8 cellular contexts compared by ENCODE assay signal in genomic region chr1:15847100-15847892, GRCh38. TPM values are rescaled to one million over a fixed set of nuclear protein-coding genes. Genes with fewer than 3 reads are reported as not detected.
A peak's percentile ranks its signal among the peaks of the same experiment; 100 is the strongest.
DNase-seq lines count a peak whose midpoint lies in the region; ATAC-seq and TF ChIP-seq lines count a peak whose summit lies in the region.

Gene SPEN (plus strand): TSS chr1:15847707. CDS start chr1:15848068, 361 bp downstream.

- H3K4me3 ChIP-seq in DOHH2 (ENCODE audit: low read length) (peak within 1 kb of the TSS; percentile 73), LNCaP clone FGC (ENCODE audit: low read depth, low read length) (peak within 1 kb of the TSS; percentile 78)
- H3K4me3 ChIP-seq in naive thymus-derived CD4-positive, alpha-beta T cell (ENCODE audit: low read length) = peak within 1 kb of the TSS; percentile 74

- H3K36me3 ChIP-seq in DOHH2 (ENCODE audit: control insufficient read depth, low read length) = peaks cover 28% of the 10 kb centered on the region
- H3K36me3 ChIP-seq in naive thymus-derived CD4-positive, alpha-beta T cell (ENCODE audit: control insufficient read depth in 2 of 3, insufficient read depth in 3 of 3, low read length in 3 of 3) = no peaks in the 10 kb centered on the region

- no peaks in the 10 kb centered on the region for H3K27me3 Mint-ChIP-seq in naive thymus-derived CD4-positive, alpha-beta T cell
- H3K27me3 Mint-ChIP-seq in stimulated activated memory B cell treated with anti-CD40 and anti-IgM and Interleukin-4, amounts not matched to agents 10 μg/mL and 1 μg/mL and 100 μg/mL, for 72 hours = no peaks in the 10 kb centered on the region

- H3K9me3 ChIP-seq in DOHH2 (ENCODE audit: control insufficient read depth, insufficient read depth, low read length) = no peaks in the 10 kb centered on the region
- H3K9me3 ChIP-seq in naive thymus-derived CD4-positive, alpha-beta T cell (ENCODE audit: control insufficient read depth in 2 of 3, low read length in 3 of 3) = no peaks in the 10 kb centered on the region

- intact Hi-C loops in naive thymus-derived CD4-positive, alpha-beta T cell (cut with micrococcal nuclease) = loop anchor here (1.0 to 5.0 kb wide), 6 partner anchors 12 to 505 kb away; partner anchors contain the start of genes CASP9 (in 1 of the 2), FBXO42 (in 1 of the 2) and ZBTB17 (in 1 of the 2)

- peak; percentile 15 for TF ChIP-seq CTCF in DOHH2 (IDR thresholded peaks at IDR 0.05; ENCODE audit: low read depth, low read length, poor library complexity, severe bottlenecking)
- TF ChIP-seq CTCF in LNCaP clone FGC (IDR thresholded peaks at IDR 0.05; ENCODE audit: control insufficient read depth, extremely low read depth, insufficient read depth) = no peak

- DNase-seq in GOT3 (lab: John Stamatoyannopoulos, UW) (peak; percentile 96), LNCaP clone FGC (ENCODE audit: low read depth) (peak; percentile 73), RPMI8226 (peak; percentile 100), fibroblast of gingiva (ENCODE audit: low read depth) (peak; percentile 97)
- peak; percentile 96 to 99 for DNase-seq in activated T-helper 1 cell treated with anti-CD3 and anti-CD28 coated beads, Interleukin-2, amount 50 U/mL, for 16 hours (ENCODE audit: low read depth in 1 of 2, low spot score in 1 of 2)
- DNase-seq in naive thymus-derived CD4-positive, alpha-beta T cell = peak; percentile 97 to 99 (median 99)

- peak within 1 kb of the TSS; percentile 98 for H3K27ac ChIP-seq in DOHH2 (ENCODE audit: low read depth, low read length)
- H3K27ac ChIP-seq in naive thymus-derived CD4-positive, alpha-beta T cell (ENCODE audit: low read depth, low read length) = peak within 1 kb of the TSS; percentile 90

- H3K36me3 Mint-ChIP-seq in naive thymus-derived CD4-positive, alpha-beta T cell = no peaks in the 10 kb centered on the region
- H3K36me3 Mint-ChIP-seq in stimulated activated memory B cell treated with anti-CD40 and anti-IgM and Interleukin-4, amounts not matched to agents 10 μg/mL and 1 μg/mL and 100 μg/mL, for 72 hours = peaks cover 11% of the 10 kb centered on the region

- POLR2A ChIA-PET in naive thymus-derived CD4-positive, alpha-beta T cell (lab: Charles Lee) = interaction anchor here (0.5 to 11.0 kb wide), 13 partner anchors 10 to 1058 kb away, joined by 3 to 227 read pairs (median 5); partner anchors contain the start of gene ZBTB17

- H3K79me2 ChIP-seq in DOHH2 (ENCODE audit: control insufficient read depth, low read length) = peaks cover 72% of the 10 kb centered on the region

- peak within 1 kb of the TSS; percentile 98 for H3K4me2 ChIP-seq in DOHH2 (ENCODE audit: low read length)

- CTCF ChIA-PET in naive thymus-derived CD4-positive, alpha-beta T cell (lab: Charles Lee) = interaction anchor here (1.0 to 1.4 kb wide), 3 partner anchors 9 to 32 kb away, joined by 5 to 9 read pairs (median 5); no protein-coding TSS in a partner anchor

- H3K4me1 Mint-ChIP-seq in naive thymus-derived CD4-positive, alpha-beta T cell = peaks cover 21 to 64% (median 44%) of the 10 kb centered on the region in 7 donors
- H3K4me1 Mint-ChIP-seq in stimulated activated memory B cell treated with anti-CD40 and anti-IgM and Interleukin-4, amounts not matched to agents 10 μg/mL and 1 μg/mL and 100 μg/mL, for 72 hours = peaks cover 63% of the 10 kb centered on the region

- no peaks in the 10 kb centered on the region for H3K9me2 ChIP-seq in DOHH2 (replicated peaks; ENCODE audit: control insufficient read depth, low read length)

- H3K4me1 ChIP-seq in DOHH2 (ENCODE audit: control insufficient read depth, low read length) = peaks cover 73% of the 10 kb centered on the region
- H3K4me1 ChIP-seq in naive thymus-derived CD4-positive, alpha-beta T cell (ENCODE audit: control insufficient read depth in 2 of 2, insufficient read depth in 2 of 2, low read length in 2 of 2) = peaks cover 20 to 26% of the 10 kb centered on the region in 2 donors

- H3K4me3 Mint-ChIP-seq in naive thymus-derived CD4-positive, alpha-beta T cell = peak within 1 kb of the TSS; percentile 93 to 99 (median 98)
- H3K4me3 Mint-ChIP-seq in stimulated activated memory B cell treated with anti-CD40 and anti-IgM and Interleukin-4, amounts not matched to agents 10 μg/mL and 1 μg/mL and 100 μg/mL, for 72 hours = peak within 1 kb of the TSS; percentile 100

- H3K27ac Mint-ChIP-seq in naive thymus-derived CD4-positive, alpha-beta T cell = peak within 1 kb of the TSS; percentile 93 to 98 (median 97)
- peak within 1 kb of the TSS; percentile 98 for H3K27ac Mint-ChIP-seq in stimulated activated memory B cell treated with anti-CD40 and anti-IgM and Interleukin-4, amounts not matched to agents 10 μg/mL and 1 μg/mL and 100 μg/mL, for 72 hours

- H3K27me3 ChIP-seq in DOHH2 (ENCODE audit: control insufficient read depth, low read length) = no peaks in the 10 kb centered on the region
- no peaks in the 10 kb centered on the region for H3K27me3 ChIP-seq in naive thymus-derived CD4-positive, alpha-beta T cell (ENCODE audit: control insufficient read depth in 2 of 2, insufficient read depth in 2 of 2, low read length in 2 of 2)

- no peaks in the 10 kb centered on the region for H3K9me3 Mint-ChIP-seq in naive thymus-derived CD4-positive, alpha-beta T cell
- no peaks in the 10 kb centered on the region for H3K9me3 Mint-ChIP-seq in stimulated activated memory B cell treated with anti-CD40 and anti-IgM and Interleukin-4, amounts not matched to agents 10 μg/mL and 1 μg/mL and 100 μg/mL, for 72 hours

- ATAC-seq in naive thymus-derived CD4-positive, alpha-beta T cell = peak; percentile 91
- ATAC-seq in stimulated activated memory B cell treated with anti-CD40 and anti-IgM and Interleukin-4, amounts not matched to agents 10 μg/mL and 1 μg/mL and 100 μg/mL, for 72 hours = peak; percentile 90

- H4K20me1 ChIP-seq in DOHH2 (ENCODE audit: control insufficient read depth, insufficient read depth, low read depth, low read length) = peaks cover 5% of the 10 kb centered on the region; the same call in 1 of the 2 replicates

- peaks cover 57% of the 10 kb centered on the region for H3F3A ChIP-seq in DOHH2 (ENCODE audit: control insufficient read depth, insufficient read depth)

RNA-seq across cellular contexts. Expression of gene SPEN, which starts in this region (rescaled TPM):
- total RNA-seq in naive thymus-derived CD4-positive, alpha-beta T cell = 10 to 100 TPM; 72.1 to 92.1 (median 82.9) TPM
- polyA plus RNA-seq in naive thymus-derived CD4-positive, alpha-beta T cell = 10 to 100 TPM; 10.1 to 46.7 TPM

Comparison
In these comparisons a context has a peak if more than half of its experiments do, and no peak if none do; other contexts are left out.
1. Peak in every context shown above with its lines: DNase-seq, ATAC-seq, H3K4me3 ChIP-seq and H3K27ac ChIP-seq.